ENCODE assay signal across 1 cellular context in the genomic region with DNA sequence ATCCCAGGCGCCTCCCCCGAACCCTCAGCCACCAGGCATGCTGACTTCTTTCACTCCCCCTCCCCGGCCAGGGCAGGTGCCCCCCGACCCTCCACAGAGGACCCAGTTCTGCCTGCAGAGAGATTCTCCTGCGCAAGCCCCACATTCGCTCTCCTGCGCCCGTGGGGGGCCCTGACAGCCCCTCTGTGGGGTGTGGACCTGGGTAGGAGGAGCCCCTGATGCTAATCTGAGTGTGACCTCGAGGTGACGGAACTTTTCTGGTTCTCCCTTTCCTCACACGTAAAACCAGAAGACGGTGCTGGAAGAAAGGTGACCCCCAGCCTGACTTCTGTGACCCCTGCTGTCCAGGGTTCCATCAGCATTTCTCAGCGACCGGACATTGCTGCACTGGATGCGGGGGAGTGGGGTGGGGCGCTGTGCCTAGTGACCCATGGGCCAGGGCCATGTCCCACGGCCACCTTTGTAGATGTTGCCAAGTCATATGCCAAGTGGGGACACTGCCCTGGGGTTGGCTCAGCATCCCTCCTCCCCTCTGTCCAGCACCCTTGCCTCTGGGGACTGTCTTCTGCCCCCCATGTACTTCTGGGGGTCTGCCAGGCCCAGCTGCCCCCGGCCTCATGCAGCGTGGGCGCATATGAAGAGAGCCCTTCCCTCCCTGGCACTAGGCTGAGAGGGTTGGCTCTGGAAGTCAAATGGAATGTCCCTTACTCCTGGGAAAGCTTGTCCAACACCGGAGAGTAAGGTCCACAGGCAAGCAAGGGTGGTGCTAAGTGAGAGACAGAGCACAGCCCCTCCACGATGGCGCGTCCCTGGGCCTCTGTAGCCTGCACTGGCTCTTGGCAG.
TF ChIP-seq lines count a peak whose summit lies in the region.

No MANE protein-coding gene starts in this region.

TF ChIP-seq in HepG2, 621 proteins besides CTCF, POLR2A, EP300 and RAD21:
- no peak for TF ChIP-seq PHF5A (CRISPR knock-in tag; IDR thresholded peaks at IDR 0.05; ENCODE audit: low read depth, unreplicated experiment)
- no peak for TF ChIP-seq HDAC2 (CRISPR knock-in tag; IDR thresholded peaks at IDR 0.05)
- TF ChIP-seq, protein P1, sequence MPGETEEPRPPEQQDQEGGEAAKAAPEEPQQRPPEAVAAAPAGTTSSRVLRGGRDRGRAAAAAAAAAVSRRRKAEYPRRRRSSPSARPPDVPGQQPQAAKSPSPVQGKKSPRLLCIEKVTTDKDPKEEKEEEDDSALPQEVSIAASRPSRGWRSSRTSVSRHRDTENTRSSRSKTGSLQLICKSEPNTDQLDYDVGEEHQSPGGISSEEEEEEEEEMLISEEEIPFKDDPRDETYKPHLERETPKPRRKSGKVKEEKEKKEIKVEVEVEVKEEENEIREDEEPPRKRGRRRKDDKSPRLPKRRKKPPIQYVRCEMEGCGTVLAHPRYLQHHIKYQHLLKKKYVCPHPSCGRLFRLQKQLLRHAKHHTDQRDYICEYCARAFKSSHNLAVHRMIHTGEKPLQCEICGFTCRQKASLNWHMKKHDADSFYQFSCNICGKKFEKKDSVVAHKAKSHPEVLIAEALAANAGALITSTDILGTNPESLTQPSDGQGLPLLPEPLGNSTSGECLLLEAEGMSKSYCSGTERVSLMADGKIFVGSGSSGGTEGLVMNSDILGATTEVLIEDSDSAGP (CRISPR knock-in tag; IDR thresholded peaks at IDR 0.05; ENCODE audit: borderline replicate concordance): no peak
- no peak for TF ChIP-seq AGO2 (optimal IDR thresholded peaks at IDR 0.05; ENCODE audit: low read depth, low read length)
- no peak for TF ChIP-seq KLF9 (CRISPR knock-in tag; IDR thresholded peaks at IDR 0.05; ENCODE audit: low read depth)
- TF ChIP-seq, protein P2, sequence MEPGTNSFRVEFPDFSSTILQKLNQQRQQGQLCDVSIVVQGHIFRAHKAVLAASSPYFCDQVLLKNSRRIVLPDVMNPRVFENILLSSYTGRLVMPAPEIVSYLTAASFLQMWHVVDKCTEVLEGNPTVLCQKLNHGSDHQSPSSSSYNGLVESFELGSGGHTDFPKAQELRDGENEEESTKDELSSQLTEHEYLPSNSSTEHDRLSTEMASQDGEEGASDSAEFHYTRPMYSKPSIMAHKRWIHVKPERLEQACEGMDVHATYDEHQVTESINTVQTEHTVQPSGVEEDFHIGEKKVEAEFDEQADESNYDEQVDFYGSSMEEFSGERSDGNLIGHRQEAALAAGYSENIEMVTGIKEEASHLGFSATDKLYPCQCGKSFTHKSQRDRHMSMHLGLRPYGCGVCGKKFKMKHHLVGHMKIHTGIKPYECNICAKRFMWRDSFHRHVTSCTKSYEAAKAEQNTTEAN (CRISPR knock-in tag; conservative IDR thresholded peaks at IDR 0.05): no peak
- no peak for TF ChIP-seq ZNF484 (CRISPR knock-in tag; IDR thresholded peaks at IDR 0.05; ENCODE audit: borderline replicate concordance, low read depth)
- TF ChIP-seq, protein P3, sequence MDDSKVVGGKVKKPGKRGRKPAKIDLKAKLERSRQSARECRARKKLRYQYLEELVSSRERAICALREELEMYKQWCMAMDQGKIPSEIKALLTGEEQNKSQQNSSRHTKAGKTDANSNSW (CRISPR knock-in tag; IDR thresholded peaks at IDR 0.05; ENCODE audit: borderline replicate concordance): no peak
- no peak for TF ChIP-seq BCL6 (CRISPR knock-in tag; IDR thresholded peaks at IDR 0.05)
- no peak for TF ChIP-seq ZNF317 (CRISPR knock-in tag; IDR thresholded peaks at IDR 0.05)
- TF ChIP-seq, protein P4, sequence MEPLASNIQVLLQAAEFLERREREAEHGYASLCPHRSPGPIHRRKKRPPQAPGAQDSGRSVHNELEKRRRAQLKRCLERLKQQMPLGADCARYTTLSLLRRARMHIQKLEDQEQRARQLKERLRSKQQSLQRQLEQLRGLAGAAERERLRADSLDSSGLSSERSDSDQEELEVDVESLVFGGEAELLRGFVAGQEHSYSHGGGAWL (CRISPR knock-in tag; IDR thresholded peaks at IDR 0.05): no peak
- TF ChIP-seq REPIN1 (CRISPR knock-in tag; IDR thresholded peaks at IDR 0.05; ENCODE audit: borderline replicate concordance, low read depth): no peak
- TF ChIP-seq GPN1 (CRISPR knock-in tag; IDR thresholded peaks at IDR 0.05; ENCODE audit: borderline replicate concordance): no peak
- TF ChIP-seq TEAD2 (CRISPR knock-in tag; IDR thresholded peaks at IDR 0.05): no peak
- TF ChIP-seq, protein P5, sequence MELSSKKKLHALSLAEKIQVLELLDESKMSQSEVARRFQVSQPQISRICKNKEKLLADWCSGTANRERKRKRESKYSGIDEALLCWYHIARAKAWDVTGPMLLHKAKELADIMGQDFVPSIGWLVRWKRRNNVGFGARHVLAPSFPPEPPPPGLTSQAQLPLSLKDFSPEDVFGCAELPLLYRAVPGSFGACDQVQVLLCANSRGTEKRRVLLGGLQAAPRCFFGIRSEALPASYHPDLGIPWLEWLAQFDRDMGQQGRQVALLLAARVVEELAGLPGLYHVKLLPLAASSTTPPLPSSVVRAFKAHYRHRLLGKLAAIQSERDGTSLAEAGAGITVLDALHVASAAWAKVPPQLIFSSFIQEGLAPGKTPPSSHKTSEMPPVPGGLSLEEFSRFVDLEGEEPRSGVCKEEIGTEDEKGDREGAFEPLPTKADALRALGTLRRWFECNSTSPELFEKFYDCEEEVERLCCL (CRISPR knock-in tag; IDR thresholded peaks at IDR 0.05; ENCODE audit: borderline replicate concordance): no peak
- no peak for TF ChIP-seq ZMAT3 (CRISPR knock-in tag; conservative IDR thresholded peaks at IDR 0.05)
- TF ChIP-seq FIP1L1 (IDR thresholded peaks at IDR 0.05; ENCODE audit: borderline replicate concordance, insufficient read depth, low read depth, low read length): no peak
